12 cellular contexts compared by ENCODE assay signal in the genomic region with DNA sequence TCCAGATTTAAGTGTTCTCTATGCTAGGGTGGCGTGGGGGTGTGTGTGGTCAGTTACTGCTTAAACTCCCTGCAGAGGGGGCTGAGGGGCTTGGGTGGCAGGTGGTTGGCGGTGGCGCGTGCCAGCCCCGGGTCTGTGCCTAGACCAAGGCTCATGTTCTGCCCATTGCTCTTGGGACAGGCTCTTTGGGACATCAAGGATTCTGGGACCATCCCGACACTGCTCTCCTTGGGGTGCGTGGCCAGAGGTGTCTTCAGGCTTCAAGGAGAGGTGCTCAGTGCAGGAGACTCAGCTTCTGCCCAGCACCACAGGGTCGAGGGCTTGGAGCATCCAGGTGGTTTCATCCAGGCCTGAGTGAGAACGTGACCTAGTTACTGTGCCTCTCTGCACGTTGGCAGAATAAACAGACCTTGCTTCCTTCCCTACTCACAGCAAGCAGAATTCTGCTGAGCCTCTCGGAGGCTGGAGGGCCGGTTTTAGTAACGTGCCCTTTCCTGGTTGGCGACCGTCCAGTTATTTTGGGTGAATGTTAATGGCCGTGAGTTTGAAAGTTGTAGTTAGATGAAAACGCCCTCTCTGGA. TPM values are rescaled to one million over a fixed set of nuclear protein-coding genes. Genes with fewer than 3 reads are reported as not detected.
DNase-seq lines count a peak whose midpoint lies in the region; FAIRE-seq and TF ChIP-seq lines count a peak whose summit lies in the region.
"Had no signal": no experiment of that assay in that cellular context is flagged by ENCODE, and none has a peak within 500 bp of the region (broad histone marks: within the 10 kb centered on the region; RNA-seq: fewer than 3 reads in every experiment).

No MANE protein-coding gene starts in this region.

- no peaks in the 10 kb centered on the region for H3K79me2 ChIP-seq in H1 (ENCODE audit: control insufficient read depth in 1 of 2, insufficient read depth in 2 of 2, low read length in 2 of 2)

- WGBS in H1 (ENCODE audit: extremely low coverage in 1 of 2, insufficient coverage in 1 of 2, insufficient read length in 1 of 2, insufficient replicate concordance in 2 of 2, low coverage in 1 of 2, low lambda C conversion rate in 2 of 2, missing lambda C conversion rate in 1 of 2), 2 experiments: 94% methylated on average over 17 of the region's 17 CpGs; no CpG with 5 or more reads in 1 of the 2 experiments
- no CpG with 5 or more reads among the region's 17 CpGs for WGBS in neuronal stem cell (ENCODE audit: extremely low coverage in 2 of 2, insufficient read length in 2 of 2, insufficient replicate concordance in 1 of 2), 2 donors

- TF ChIP-seq CTCF in Calu3 (IDR thresholded peaks at IDR 0.05; ENCODE audit: unreplicated experiment): no peak
- TF ChIP-seq CTCF in H1 (IDR thresholded peaks at IDR 0.05; ENCODE audit: control extremely low read depth in 1 of 3, insufficient read depth in 1 of 3, low read depth in 1 of 3, low read length in 3 of 3): no peak
- TF ChIP-seq CTCF in type B pancreatic cell (conservative IDR thresholded peaks at IDR 0.05): no peak

- TF ChIP-seq RAD21 in H1 (IDR thresholded peaks at IDR 0.05 in 1 of 2, conservative IDR thresholded peaks at IDR 0.05 in 1 of 2; ENCODE audit: low read depth in 2 of 2, low read length in 2 of 2): no peak

- H3K18ac ChIP-seq in H1 (ENCODE audit: extremely low read depth, low read length) (no peak overlapping the region), neuronal stem cell (ENCODE audit: low read length) (peak overlapping the region; percentile 79)

- no peak overlapping the region for H3K23ac ChIP-seq in H1 (ENCODE audit: insufficient read length)
- H3K23ac ChIP-seq in neuronal stem cell (ENCODE audit: low read depth, low read length, poor library complexity): peak overlapping the region; percentile 62

- H3K27ac Mint-ChIP-seq in Calu3 (ENCODE audit: unreplicated experiment): no peak overlapping the region
- H3K27ac Mint-ChIP-seq in type B pancreatic cell: no peak overlapping the region
- H3K27ac Mint-ChIP-seq: T-helper 1 cell treated with Interleukin-12 subunit alpha and Interleukin-12 subunit beta and Interleukin-4 antibody, amounts not matched to agents 30 μg/mL and 1 μg/mL, for 36 hours had no signal

- no peaks in the 10 kb centered on the region for H3K23me2 ChIP-seq in H1 (ENCODE audit: low read depth, low read length)

- no peak overlapping the region for H3K56ac ChIP-seq in H1 (replicated peaks; ENCODE audit: insufficient read length, low read depth, low read length)

- no peak overlapping the region for H2BK20ac ChIP-seq in H1 (ENCODE audit: low read length)

- BruUV-seq in Calu3 (replicated peaks; lab: Mats Ljungman, UMichigan): no TSS peak

- peaks cover 9% of the 10 kb centered on the region for H3K4me1 Mint-ChIP-seq in Calu3 (ENCODE audit: low read depth, unreplicated experiment)
- peaks cover 4% of the 10 kb centered on the region for H3K4me1 Mint-ChIP-seq in type B pancreatic cell (ENCODE audit: unreplicated experiment)

- H2BK15ac ChIP-seq in H1 (ENCODE audit: low read length) (peak overlapping the region; percentile 88; the same call in 1 of the 2 replicates), neuronal stem cell (ENCODE audit: low read length) (no peak overlapping the region)

- H4K20me1 ChIP-seq in H1 (replicated peaks in 1 of 2; ENCODE audit: control insufficient read depth in 1 of 2, insufficient read depth in 2 of 2, low read length in 2 of 2): no peaks in the 10 kb centered on the region

- H2BK120ac ChIP-seq in H1 (replicated peaks; ENCODE audit: low read depth, low read length) (no peak overlapping the region), neuronal stem cell (ENCODE audit: low read depth, low read length) (no peak overlapping the region)

- peaks cover 0 to 3% (median 0%) of the 10 kb centered on the region in 4 experiments; a peak in 1 of 7 replicates for H3K4me1 ChIP-seq in H1 (replicated peaks in 1 of 4; ENCODE audit: control insufficient read depth in 3 of 4, insufficient read depth in 4 of 4, low read length in 3 of 4)
- H3K4me1 ChIP-seq in neuronal stem cell (ENCODE audit: control insufficient read depth in 2 of 2, insufficient read depth in 1 of 2, low read depth in 1 of 2, low read length in 2 of 2): peaks cover 0 to 3% of the 10 kb centered on the region in 2 donors

- no peak for TF ChIP-seq EP300 in H1 (IDR thresholded peaks at IDR 0.05; ENCODE audit: borderline replicate concordance in 1 of 2, low read depth in 2 of 2, low read length in 2 of 2)

- H3K4me3 ChIP-seq in H1 (ENCODE audit: extremely low read depth in 1 of 4, insufficient read depth in 2 of 4, low read depth in 3 of 4, low read length in 4 of 4) (no peak overlapping the region), neuronal stem cell (ENCODE audit: low read length in 2 of 2) (no peak overlapping the region), MG63 (no peak overlapping the region)
- H3K4me3 ChIP-seq: ovary, suprapubic skin had no signal

- no peak overlapping the region for H4K8ac ChIP-seq in H1 (ENCODE audit: extremely low read depth, insufficient read depth, low read length)
- no peak overlapping the region for H4K8ac ChIP-seq in neuronal stem cell (ENCODE audit: low read depth, low read length)

- no peak for TF ChIP-seq POLR2A in H1 (IDR thresholded peaks at IDR 0.05; ENCODE audit: control extremely low read depth in 1 of 2, low read depth in 2 of 2, low read length in 2 of 2)

- no peak overlapping the region for H4K91ac ChIP-seq in H1 (replicated peaks; ENCODE audit: insufficient read length, low read length)
- H4K91ac ChIP-seq in neuronal stem cell (ENCODE audit: low read depth, low read length, poor library complexity): no peak overlapping the region

- H3K4me3 Mint-ChIP-seq in Calu3 (ENCODE audit: low read depth, unreplicated experiment) (no peak overlapping the region), type B pancreatic cell (no peak overlapping the region)
- H3K4me3 Mint-ChIP-seq: T-helper 1 cell treated with Interleukin-12 subunit alpha and Interleukin-12 subunit beta and Interleukin-4 antibody, amounts not matched to agents 30 μg/mL and 1 μg/mL, for 36 hours had no signal

- H3K14ac ChIP-seq in H1 (ENCODE audit: insufficient read length) (no peak overlapping the region), neuronal stem cell (ENCODE audit: low read length) (no peak overlapping the region)

- no peak overlapping the region for H2BK5ac ChIP-seq in H1 (ENCODE audit: low read depth, low read length)
- H2BK5ac ChIP-seq in neuronal stem cell (ENCODE audit: low read length): no peak overlapping the region

- H3K4me2 ChIP-seq in H1 (ENCODE audit: insufficient read depth in 1 of 2, low read depth in 2 of 2, low read length in 2 of 2) (no peak overlapping the region), neuronal stem cell (ENCODE audit: insufficient read depth, low read length, poor library complexity, severe bottlenecking) (no peak overlapping the region)

- H3K27me3 Mint-ChIP-seq in Calu3 (ENCODE audit: unreplicated experiment) (peaks cover 82% of the 10 kb centered on the region), type B pancreatic cell (no peaks in the 10 kb centered on the region)

- H3K9ac ChIP-seq in H1 (replicated peaks in 1 of 4; ENCODE audit: extremely low read depth in 1 of 4, low read depth in 3 of 4, low read length in 3 of 4) (no peak overlapping the region), neuronal stem cell (ENCODE audit: low read depth, low read length, poor library complexity) (no peak overlapping the region)

- H2AFZ ChIP-seq in H1 (ENCODE audit: low read length) (no peak overlapping the region), neuronal stem cell (ENCODE audit: low read length) (no peak overlapping the region)

- H3K36me3 ChIP-seq in H1 (ENCODE audit: control insufficient read depth in 2 of 4, insufficient read depth in 4 of 4, low read length in 3 of 4) (no peaks in the 10 kb centered on the region; a peak in 1 of 8 replicates), neuronal stem cell (replicated peaks in 1 of 2; ENCODE audit: control insufficient read depth in 2 of 2, insufficient read depth in 2 of 2, low read length in 2 of 2) (no peaks in the 10 kb centered on the region), MG63 (no peaks in the 10 kb centered on the region)
- H3K36me3 ChIP-seq: ovary, suprapubic skin had no signal

- peaks cover 2% of the 10 kb centered on the region; the same call in 1 of the 2 replicates for H3K79me1 ChIP-seq in H1 (ENCODE audit: low read depth, low read length)
- peaks cover 4% of the 10 kb centered on the region for H3K79me1 ChIP-seq in neuronal stem cell (ENCODE audit: low read depth, low read length)

- H3K36me3 Mint-ChIP-seq in Calu3 (ENCODE audit: insufficient read depth, unreplicated experiment) (no peaks in the 10 kb centered on the region), type B pancreatic cell (peaks cover 4% of the 10 kb centered on the region)

- peaks cover 3% of the 10 kb centered on the region for H3K9me3 Mint-ChIP-seq in Calu3 (ENCODE audit: low read depth, unreplicated experiment)
- H3K9me3 Mint-ChIP-seq in type B pancreatic cell: peaks cover 11% of the 10 kb centered on the region

- DNase-seq in Calu3 (peak; percentile 38), NCI-H2029 treated with DMSO at 0.1 percent for 48 hours (lab: John Stamatoyannopoulos, UW) (peak; percentile 10), H1 (ENCODE audit: low read depth in 1 of 2, low spot score in 2 of 2) (no peak), neuronal stem cell (ENCODE audit: low spot score) (no peak), MG63 (no peak), type B pancreatic cell (ENCODE audit: extremely low spot score, unreplicated experiment) (no peak), epidermal melanocyte (ENCODE audit: insufficient read length, low spot score) (no peak)
- DNase-seq in activated naive CD4-positive, alpha-beta T cell (lab: John Stamatoyannopoulos, UW): no peak
- DNase-seq: ovary; stimulated activated CD4-positive, alpha-beta T cell treated with anti-CD3 and anti-CD28 coated beads, Interleukin-2, amount 100 ng/mL, for 48 hours had no signal

- H3K4ac ChIP-seq in H1 (replicated peaks; ENCODE audit: insufficient read length, low read depth, low read length) (no peak overlapping the region), neuronal stem cell (ENCODE audit: low read length) (no peak overlapping the region)

- H2BK12ac ChIP-seq in H1 (ENCODE audit: low read depth, low read length) (no peak overlapping the region), neuronal stem cell (ENCODE audit: low read length) (no peak overlapping the region)

- no peak overlapping the region for H3K27ac ChIP-seq in H1 (ENCODE audit: low read depth, low read length)
- no peak overlapping the region for H3K27ac ChIP-seq in neuronal stem cell (replicated peaks; ENCODE audit: low read length)
- H3K27ac ChIP-seq: ovary, suprapubic skin had no signal

- H3K27me3 ChIP-seq in H1 (replicated peaks in 1 of 4; ENCODE audit: control insufficient read depth in 3 of 4, extremely low read depth in 1 of 4, insufficient read depth in 3 of 4, low read length in 3 of 4): no peaks in the 10 kb centered on the region
- H3K27me3 ChIP-seq in neuronal stem cell (ENCODE audit: control insufficient read depth in 3 of 3, insufficient read depth in 3 of 3, low read depth in 1 of 3, low read length in 3 of 3): no peaks in the 10 kb centered on the region
- H3K27me3 ChIP-seq in MG63: no peaks in the 10 kb centered on the region
- H3K27me3 ChIP-seq: ovary, suprapubic skin had no signal

- POLR2A ChIA-PET in H1 (lab: Charles Lee; ENCODE audit: partially characterized antibody): no interaction called here

- intact Hi-C loops in Calu3 (cut with micrococcal nuclease; ENCODE audit: unreplicated experiment): no loop called here

- peak overlapping the region; percentile 76; the same call in 1 of the 2 replicates for H2AK5ac ChIP-seq in H1 (ENCODE audit: low read depth, low read length)
- no peak overlapping the region for H2AK5ac ChIP-seq in neuronal stem cell (ENCODE audit: low read depth, low read length)

- CTCF ChIA-PET in Calu3 (lab: Charles Lee) (no interaction called here), H1 (lab: Charles Lee; ENCODE audit: partially characterized antibody) (interaction anchor here (0.7 to 1.6 kb wide), 4 partner anchors 8 to 323 kb away, joined by 3 to 5 read pairs (median 3); no protein-coding TSS in a partner anchor)

- H4K5ac ChIP-seq in H1 (ENCODE audit: insufficient read length, low read depth, low read length): no peak overlapping the region

- H3K9me3 ChIP-seq in H1 (ENCODE audit: insufficient read depth in 2 of 2, low read depth in 1 of 2, low read length in 1 of 2): no peaks in the 10 kb centered on the region
- peaks cover 0 to 3% of the 10 kb centered on the region in 2 donors for H3K9me3 ChIP-seq in neuronal stem cell (replicated peaks in 1 of 2; ENCODE audit: control insufficient read depth in 2 of 2, insufficient read depth in 1 of 2, low read depth in 1 of 2, low read length in 2 of 2)
- no peaks in the 10 kb centered on the region; the same call in 1 of the 2 replicates for H3K9me3 ChIP-seq in MG63
- H3K9me3 ChIP-seq: ovary, suprapubic skin had no signal

- no peak for FAIRE-seq in H1 (lab: Jason Lieb, UNC)

RNA-seq across cellular contexts. Expression of gene CAMK1D, which starts 39.9 kb away (rescaled TPM):
- total RNA-seq in Calu3 (2022): 2.6 and 2.7 TPM in 2 replicates
- total RNA-seq in H1 (2021; fragmentation: NEBNext Ultra II Directional; extraction: Animal tissue kit (Norgen Biotek cat#: 25700)): 8.9 and 10.6 TPM in 2 replicates
- polyA plus RNA-seq in H1 (2011; rRNA removed): 3.5 and 3.6 TPM in 2 replicates
- 4.5 TPM for polyA plus RNA-seq in H1 (2011; cell fraction: cytosol; rRNA removed)
- polyA plus RNA-seq in H1 (2011; cell fraction: nucleus; rRNA removed): 4.1 TPM
- polyA plus RNA-seq in H1 (2012, experiment 1 of 2): 6.4 to 8.3 TPM (median 6.7 TPM) in 4 replicates
- 2.7 TPM for polyA plus RNA-seq in H1 (2012, experiment 2 of 2)
- 4.8 TPM for polyA plus RNA-seq in H1 (2013, experiment 1 of 2)
- polyA plus RNA-seq in H1 (2013, experiment 2 of 2): 4.6 TPM
- 6.3 and 6.8 TPM in 2 replicates for polyA minus RNA-seq in H1 (2011; rRNA and poly(A)+ RNA removed)
- polyA minus RNA-seq in H1 (2011; cell fraction: cytosol; rRNA and poly(A)+ RNA removed): 4.6 TPM
- 4.8 TPM for polyA minus RNA-seq in H1 (2011; cell fraction: nucleus; rRNA and poly(A)+ RNA removed)
- 6.3 TPM for polyA plus RNA-seq in neuronal stem cell (2013, experiment 1 of 2)
- polyA plus RNA-seq in neuronal stem cell (2013, experiment 2 of 2): 7.2 TPM
- total RNA-seq in MG63 (2014; rRNA removed; shearing (Covaris generic); ENCODE audit: low replicate concordance): 6.8 and 13.2 TPM in 2 replicates
- 12.2 and 29.2 TPM in 2 replicates for total RNA-seq in type B pancreatic cell (ENCODE audit: low replicate concordance)

Comparison
In these comparisons a context has a peak if more than half of its experiments do, and no peak if none do; other contexts are left out.
1. DNase-seq: peak in Calu3 (single experiment) and NCI-H2029 treated with DMSO at 0.1 percent for 48 hours (single experiment); none in H1 (0 of 2), neuronal stem cell (single experiment), activated naive CD4-positive, alpha-beta T cell (0 of 4), MG63 (single experiment), type B pancreatic cell (single experiment) and epidermal melanocyte (single experiment).